In genomic region chr2:171771463-171771862, GRCh38 we compare ENCODE assay signal across 25 cellular contexts.
A peak's percentile ranks its signal among the peaks of the same experiment; 100 is the strongest.
DNase-seq lines count a peak whose midpoint lies in the region; ATAC-seq, FAIRE-seq and TF ChIP-seq lines count a peak whose summit lies in the region.
"Had no signal": no experiment of that assay in that cellular context is flagged by ENCODE, and none has a peak within 500 bp of the region (broad histone marks: within the 10 kb centered on the region; RNA-seq: fewer than 3 reads in every experiment).

No MANE protein-coding gene starts in this region.

- no peak for FAIRE-seq in A549 (lab: Jason Lieb, UNC)
- no peak for FAIRE-seq in K562 (lab: Jason Lieb, UNC)
- FAIRE-seq: A204.1, GM12878, GM12892, GM18507 had no signal

- H3K4me3 Mint-ChIP-seq in endothelial cell (ENCODE audit: unreplicated experiment) = no peak overlapping the region
- H3K4me3 Mint-ChIP-seq: CD14-positive monocyte; CD4-positive, alpha-beta memory T cell; CD4-positive, CD25-positive, alpha-beta regulatory T cell; CD8-positive, alpha-beta memory T cell had no signal

- peaks cover 5% of the 10 kb centered on the region for H3K9me3 Mint-ChIP-seq in endothelial cell (ENCODE audit: unreplicated experiment)

- CTCF ChIA-PET in A549 (lab: Yijun Ruan, JAX) (no interaction called here), HEK293 (lab: Yijun Ruan, JAX) (no interaction called here), K562 (lab: Yijun Ruan, JAX; ENCODE audit: low intra/inter-chr PET ratio) (no interaction called here)

- TF ChIP-seq EP300 in A549 (IDR thresholded peaks at IDR 0.05) (no peak), K562 (IDR thresholded peaks at IDR 0.05; ENCODE audit: low read length) (no peak)

- intact Hi-C loops in K562 (cut with micrococcal nuclease) = no loop called here

- POLR2A ChIA-PET in A549 (lab: Yijun Ruan, JAX) = no interaction called here
- POLR2A ChIA-PET in HEK293 (lab: Yijun Ruan, JAX) = no interaction called here
- POLR2A ChIA-PET in K562 (lab: Yijun Ruan, JAX) = no interaction called here

- BruUV-seq in K562 (replicated peaks; lab: Mats Ljungman, UMichigan) = no TSS peak

- ATAC-seq in A549 (no peak), K562 (no peak)
- ATAC-seq: GM12878 had no signal

- H3K36me3 Mint-ChIP-seq in endothelial cell (ENCODE audit: low read depth, unreplicated experiment) = peaks cover 16% of the 10 kb centered on the region

- TF ChIP-seq RAD21 in A549 (conservative IDR thresholded peaks at IDR 0.05 in 1 of 2, IDR thresholded peaks at IDR 0.05 in 1 of 2) (no peak), K562 (CRISPR knock-in tag; conservative IDR thresholded peaks at IDR 0.05 in 1 of 2, IDR thresholded peaks at IDR 0.05 in 1 of 2) (no peak)

- H3K4me1 ChIP-seq in A549 (no peaks in the 10 kb centered on the region), HEK293 (ENCODE audit: control insufficient read depth, insufficient read depth, low read length) (no peaks in the 10 kb centered on the region), K562 (replicated peaks in 1 of 2; ENCODE audit: control insufficient read depth in 2 of 2, insufficient read depth in 2 of 2, low read length in 2 of 2) (no peaks in the 10 kb centered on the region)
- H3K4me1 ChIP-seq: BE2C, BLaER1 had no signal

- H3K27ac ChIP-seq in A549 (no peak overlapping the region), HEK293 (ENCODE audit: extremely low read depth, low read depth, low read length) (no peak overlapping the region), K562 (ENCODE audit: extremely low read depth, low read depth, low read length) (no peak overlapping the region)
- H3K27ac ChIP-seq: BLaER1 had no signal

- H3K4me2 ChIP-seq in A549 = no peak overlapping the region
- no peak overlapping the region for H3K4me2 ChIP-seq in K562 (ENCODE audit: insufficient read depth, low read length)
- H3K4me2 ChIP-seq: BLaER1 had no signal

- TF ChIP-seq POLR2A in A549 (IDR thresholded peaks at IDR 0.05; ENCODE audit: low read length) (no peak), K562 (conservative IDR thresholded peaks at IDR 0.05) (no peak)

- H3K4me1 Mint-ChIP-seq in endothelial cell (ENCODE audit: unreplicated experiment) = no peaks in the 10 kb centered on the region
- H3K4me1 Mint-ChIP-seq: CD14-positive monocyte; CD4-positive, alpha-beta memory T cell; CD8-positive, alpha-beta memory T cell had no signal

- DNase-seq in A549 (ENCODE audit: low read depth in 1 of 2, low spot score in 1 of 2) = no peak
- no peak for DNase-seq in K562 (ENCODE audit: extremely low read depth in 1 of 4, low spot score in 3 of 4)
- DNase-seq in activated CD4-positive, alpha-beta T cell treated with anti-CD3 and anti-CD28 coated beads for 48 hours = no peak
- no peak for DNase-seq in endothelial cell (ENCODE audit: low spot score)
- DNase-seq: 8988T; BE2C; C1 segment of cervical spinal cord; CD4-positive, alpha-beta memory T cell; CD4-positive, CD25-positive, alpha-beta regulatory T cell; CD8-positive, alpha-beta memory T cell; COR-L47; DMS 273 treated with DMSO at 0.1 percent for 48 hours; DMS153; DMS53; DMS79; DND-41; EL; GDM1 had no signal

- no peaks in the 10 kb centered on the region for H3K27me3 Mint-ChIP-seq in endothelial cell (ENCODE audit: unreplicated experiment)
- H3K27me3 Mint-ChIP-seq: CD4-positive, alpha-beta memory T cell; CD8-positive, alpha-beta memory T cell had no signal

- in situ Hi-C loops in K562 (cut with MboI) = no loop called here

- H3K36me3 ChIP-seq in HEK293 (ENCODE audit: control insufficient read depth in 2 of 2, insufficient read depth in 1 of 2, low read length in 2 of 2) (no peaks in the 10 kb centered on the region), K562 (ENCODE audit: control insufficient read depth, insufficient read depth, low read length) (no peaks in the 10 kb centered on the region)
- H3K36me3 ChIP-seq: BE2C had no signal

- H3K9me3 ChIP-seq in A549 (peaks cover 3% of the 10 kb centered on the region; the same call in 2 of the 3 replicates), HEK293 (ENCODE audit: control insufficient read depth, insufficient read depth, low read depth, low read length) (no peaks in the 10 kb centered on the region), K562 (replicated peaks; ENCODE audit: control insufficient read depth, insufficient read depth, low read depth, low read length) (peaks cover 1% of the 10 kb centered on the region; the same call in 1 of the 2 replicates)
- H3K9me3 ChIP-seq: BE2C had no signal

- H3K4me3 ChIP-seq in A549 = no peak overlapping the region
- no peak overlapping the region for H3K4me3 ChIP-seq in HEK293 (ENCODE audit: low read depth, low read length)
- no peak overlapping the region for H3K4me3 ChIP-seq in K562
- H3K4me3 ChIP-seq: BLaER1, GM12878 had no signal

- H3K27me3 ChIP-seq in K562 (ENCODE audit: control insufficient read depth in 2 of 2, insufficient read depth in 2 of 2, low read length in 2 of 2) = no peaks in the 10 kb centered on the region
- H3K27me3 ChIP-seq: BE2C, BLaER1 had no signal

- H2AFZ ChIP-seq in K562 (ENCODE audit: low read depth, low read length) = no peak overlapping the region

- H3K79me2 ChIP-seq in K562 (ENCODE audit: control insufficient read depth, insufficient read depth, low read length) = no peaks in the 10 kb centered on the region

- H4K20me1 ChIP-seq in K562 (replicated peaks; ENCODE audit: control insufficient read depth, insufficient read depth, low read length) = no peaks in the 10 kb centered on the region
- H4K20me1 ChIP-seq: BLaER1 had no signal

- H3K27ac Mint-ChIP-seq in endothelial cell (ENCODE audit: unreplicated experiment) = no peak overlapping the region
- H3K27ac Mint-ChIP-seq: CD14-positive monocyte; CD4-positive, CD25-positive, alpha-beta regulatory T cell; CD8-positive, alpha-beta memory T cell had no signal

- H3K9ac ChIP-seq in K562 (ENCODE audit: insufficient read depth in 1 of 2, low read depth in 2 of 2, low read length in 2 of 2) = no peak overlapping the region
- H3K9ac ChIP-seq: BLaER1 had no signal

- TF ChIP-seq CTCF in A549 (IDR thresholded peaks at IDR 0.05) = no peak
- no peak for TF ChIP-seq CTCF in HEK293 (tag by site-specific recombination; IDR thresholded peaks at IDR 0.05)
- TF ChIP-seq CTCF in K562 (IDR thresholded peaks at IDR 0.05 in 2 of 3, conservative IDR thresholded peaks at IDR 0.05 in 1 of 3; ENCODE audit: insufficient read depth in 2 of 3, low read depth in 1 of 3, low read length in 3 of 3) = no peak
- TF ChIP-seq CTCF in endothelial cell (IDR thresholded peaks at IDR 0.05; ENCODE audit: unreplicated experiment) = no peak

- no peaks in the 10 kb centered on the region for H3K9me1 ChIP-seq in K562 (ENCODE audit: control insufficient read depth, insufficient read depth, low read length)

TF ChIP-seq in A549, 52 proteins besides CTCF, POLR2A, EP300 and RAD21:
- TF ChIP-seq EHMT2 (IDR thresholded peaks at IDR 0.05; ENCODE audit: low read depth) (no peak), ZFP36 (IDR thresholded peaks at IDR 0.05; ENCODE audit: borderline replicate concordance, partially characterized antibody) (peak; percentile 14)

TF ChIP-seq in HEK293, 187 proteins besides CTCF, POLR2A, EP300 and RAD21:
- TF ChIP-seq ZNF791 (tag by site-specific recombination; IDR thresholded peaks at IDR 0.05) (no peak), MEIS1 (CRISPR knock-in tag; IDR thresholded peaks at IDR 0.05; ENCODE audit: borderline replicate concordance) (no peak), SETDB1 (IDR thresholded peaks at IDR 0.05; ENCODE audit: insufficient read length, low read length) (peak; percentile 45), ZNF664 (tag by site-specific recombination; IDR thresholded peaks at IDR 0.05) (peak; percentile 84)

TF ChIP-seq in K562, 482 proteins besides CTCF, POLR2A, EP300 and RAD21:
- TF ChIP-seq RBM25 (IDR thresholded peaks at IDR 0.05; ENCODE audit: low read depth, low read length, severe bottlenecking) (peak; percentile 22), AFF1 (IDR thresholded peaks at IDR 0.05; ENCODE audit: low read depth in 1 of 2, partially characterized antibody in 2 of 2) (peak in 1 of 2 experiments; percentile 97), ILF3 (IDR thresholded peaks at IDR 0.05; ENCODE audit: borderline replicate concordance) (no peak)
